Comparison of ENCODE assay signal across 17 cellular contexts in the genomic region with DNA sequence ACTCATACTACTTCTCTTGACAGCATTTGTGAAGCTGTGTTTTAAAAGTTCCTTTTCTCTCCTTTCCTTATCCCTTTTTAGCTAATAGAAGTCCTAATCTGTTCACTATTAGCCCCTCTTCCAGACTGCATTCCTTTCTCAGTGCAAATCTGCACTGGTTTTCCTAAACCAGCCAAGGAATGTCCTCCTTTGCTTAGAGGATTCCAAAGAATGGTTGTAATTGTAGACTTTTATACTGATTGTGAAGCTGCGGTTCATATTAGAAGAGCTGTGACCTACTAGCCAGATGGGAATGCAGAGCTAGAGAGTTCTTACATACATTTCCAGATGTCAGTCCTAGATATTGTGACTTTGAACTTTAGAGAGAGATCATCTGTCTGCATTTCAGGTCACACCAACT.
DNase-seq lines count a peak whose midpoint lies in the region; ATAC-seq and TF ChIP-seq lines count a peak whose summit lies in the region.
"Had no signal": no experiment of that assay in that cellular context is flagged by ENCODE, and none has a peak within 500 bp of the region (broad histone marks: within the 10 kb centered on the region; RNA-seq: fewer than 3 reads in every experiment).

No MANE protein-coding gene starts in this region.

- H3K27ac ChIP-seq in osteoblast (ENCODE audit: low read depth, low read length): no peak overlapping the region
- no peak overlapping the region for H3K27ac ChIP-seq in effector memory CD4-positive, alpha-beta T cell (ENCODE audit: insufficient read depth, low read length, poor library complexity, severe bottlenecking)
- H3K27ac ChIP-seq: BLaER1, esophagus squamous epithelium had no signal

- no peak overlapping the region for H3K4me3 Mint-ChIP-seq in naive thymus-derived CD8-positive, alpha-beta T cell
- H3K4me3 Mint-ChIP-seq: dendritic cell treated with granulocyte-macrophage colony-stimulating factor and Interleukin-4, amounts not matched to agents 40 ng/mL and 50 ng/mL, for 4 days; natural killer cell had no signal

- no peaks in the 10 kb centered on the region for H3K9me3 ChIP-seq in osteoblast (ENCODE audit: low read depth, low read length)
- H3K9me3 ChIP-seq in effector memory CD4-positive, alpha-beta T cell (ENCODE audit: control insufficient read depth, low read length): no peaks in the 10 kb centered on the region
- H3K9me3 ChIP-seq: BLaER1, esophagus squamous epithelium had no signal

- H3K4me2 ChIP-seq in osteoblast (ENCODE audit: insufficient read depth, low read length): no peak overlapping the region
- H3K4me2 ChIP-seq: BLaER1 had no signal

- no peaks in the 10 kb centered on the region for H3K9me3 Mint-ChIP-seq in naive thymus-derived CD8-positive, alpha-beta T cell
- H3K9me3 Mint-ChIP-seq: dendritic cell treated with granulocyte-macrophage colony-stimulating factor and Interleukin-4, amounts not matched to agents 40 ng/mL and 50 ng/mL, for 4 days; natural killer cell had no signal

- no peaks in the 10 kb centered on the region for H3K79me2 ChIP-seq in osteoblast (ENCODE audit: insufficient read depth, low read length)

- POLR2A ChIA-PET in naive thymus-derived CD8-positive, alpha-beta T cell (lab: Charles Lee): no interaction called here

- ATAC-seq in SK-N-SH treated with all-trans-retinoic acid at 6 μM for 48 hours (peak; percentile 59), GM18502 (IDR thresholded peaks at IDR 0.05; ENCODE audit: poor library complexity, unreplicated experiment) (no peak)
- ATAC-seq in naive thymus-derived CD8-positive, alpha-beta T cell: no peak
- ATAC-seq: natural killer cell, PC-3 had no signal

- no peaks in the 10 kb centered on the region for H3K27me3 ChIP-seq in osteoblast (ENCODE audit: insufficient read depth, low read length)
- H3K27me3 ChIP-seq in effector memory CD4-positive, alpha-beta T cell (replicated peaks; ENCODE audit: control insufficient read depth, insufficient read depth, low read length, poor library complexity, severe bottlenecking): no peaks in the 10 kb centered on the region
- H3K27me3 ChIP-seq: BLaER1, esophagus squamous epithelium had no signal

- H3K4me1 ChIP-seq in osteoblast (ENCODE audit: insufficient read depth, low read length): no peaks in the 10 kb centered on the region
- no peaks in the 10 kb centered on the region for H3K4me1 ChIP-seq in effector memory CD4-positive, alpha-beta T cell (ENCODE audit: control insufficient read depth, insufficient read depth, low read length, poor library complexity, severe bottlenecking)

- H2AFZ ChIP-seq in osteoblast (ENCODE audit: low read length): no peak overlapping the region

- TF ChIP-seq CTCF in fibroblast of mammary gland (conservative IDR thresholded peaks at IDR 0.05; ENCODE audit: control insufficient read depth, insufficient read depth, low read depth, low read length) (no peak), osteoblast (IDR thresholded peaks at IDR 0.05; ENCODE audit: extremely low read depth, low read depth, low read length) (no peak)

- H3K27ac Mint-ChIP-seq in naive thymus-derived CD8-positive, alpha-beta T cell: peak overlapping the region in 1 of 10 donors; percentile 26
- H3K27ac Mint-ChIP-seq: dendritic cell treated with granulocyte-macrophage colony-stimulating factor and Interleukin-4, amounts not matched to agents 40 ng/mL and 50 ng/mL, for 4 days; natural killer cell had no signal

- no peaks in the 10 kb centered on the region for H3K36me3 Mint-ChIP-seq in naive thymus-derived CD8-positive, alpha-beta T cell
- H3K36me3 Mint-ChIP-seq: natural killer cell had no signal

- peaks cover 0 to 14% (median 10%) of the 10 kb centered on the region in 4 donors for H3K4me1 Mint-ChIP-seq in naive thymus-derived CD8-positive, alpha-beta T cell

- H3K27me3 Mint-ChIP-seq in naive thymus-derived CD8-positive, alpha-beta T cell: peaks cover 0 to 15% (median 3%) of the 10 kb centered on the region in 5 donors
- H3K27me3 Mint-ChIP-seq: dendritic cell treated with granulocyte-macrophage colony-stimulating factor and Interleukin-4, amounts not matched to agents 40 ng/mL and 50 ng/mL, for 4 days had no signal

- no peaks in the 10 kb centered on the region for H4K20me1 ChIP-seq in osteoblast (ENCODE audit: insufficient read depth, low read length)
- H4K20me1 ChIP-seq: BLaER1 had no signal

- H3K36me3 ChIP-seq in osteoblast (ENCODE audit: insufficient read depth, low read length): no peaks in the 10 kb centered on the region
- no peaks in the 10 kb centered on the region for H3K36me3 ChIP-seq in effector memory CD4-positive, alpha-beta T cell (ENCODE audit: control insufficient read depth, insufficient read depth, low read length)
- H3K36me3 ChIP-seq: BLaER1, esophagus squamous epithelium had no signal

- H3K4me3 ChIP-seq in fibroblast of mammary gland (ENCODE audit: control insufficient read depth, low read depth, low read length) (no peak overlapping the region), osteoblast (ENCODE audit: insufficient read depth, low read length) (no peak overlapping the region)
- H3K4me3 ChIP-seq in effector memory CD4-positive, alpha-beta T cell (ENCODE audit: insufficient read depth, low read depth, low read length, poor library complexity, severe bottlenecking): no peak overlapping the region
- H3K4me3 ChIP-seq: BLaER1, esophagus squamous epithelium had no signal

- peak; percentile 33 for DNase-seq in EL
- peak; percentile 33 for DNase-seq in fibroblast of mammary gland (ENCODE audit: low read depth)
- DNase-seq in osteoblast (ENCODE audit: insufficient read length, low spot score, missing footprints): peak; percentile 62
- no peak for DNase-seq in Kasumi-1 (lab: John Stamatoyannopoulos, UW)
- DNase-seq in naive thymus-derived CD8-positive, alpha-beta T cell: no peak
- no peak for DNase-seq in effector memory CD4-positive, alpha-beta T cell
- DNase-seq: activated T-cell treated with anti-CD3 and anti-CD28 coated beads, Interleukin-2, amount 50 U/mL, for 48 hours; DMS53; esophagus squamous epithelium; natural killer cell; NCI-H446 treated with DMSO at 0.1 percent for 48 hours; PC-3; substantia nigra had no signal

TF ChIP-seq in SK-N-SH treated with all-trans-retinoic acid at 6 μM for 48 hours, 23 proteins besides CTCF, POLR2A, EP300 and RAD21:
- TF ChIP-seq, protein P1, sequence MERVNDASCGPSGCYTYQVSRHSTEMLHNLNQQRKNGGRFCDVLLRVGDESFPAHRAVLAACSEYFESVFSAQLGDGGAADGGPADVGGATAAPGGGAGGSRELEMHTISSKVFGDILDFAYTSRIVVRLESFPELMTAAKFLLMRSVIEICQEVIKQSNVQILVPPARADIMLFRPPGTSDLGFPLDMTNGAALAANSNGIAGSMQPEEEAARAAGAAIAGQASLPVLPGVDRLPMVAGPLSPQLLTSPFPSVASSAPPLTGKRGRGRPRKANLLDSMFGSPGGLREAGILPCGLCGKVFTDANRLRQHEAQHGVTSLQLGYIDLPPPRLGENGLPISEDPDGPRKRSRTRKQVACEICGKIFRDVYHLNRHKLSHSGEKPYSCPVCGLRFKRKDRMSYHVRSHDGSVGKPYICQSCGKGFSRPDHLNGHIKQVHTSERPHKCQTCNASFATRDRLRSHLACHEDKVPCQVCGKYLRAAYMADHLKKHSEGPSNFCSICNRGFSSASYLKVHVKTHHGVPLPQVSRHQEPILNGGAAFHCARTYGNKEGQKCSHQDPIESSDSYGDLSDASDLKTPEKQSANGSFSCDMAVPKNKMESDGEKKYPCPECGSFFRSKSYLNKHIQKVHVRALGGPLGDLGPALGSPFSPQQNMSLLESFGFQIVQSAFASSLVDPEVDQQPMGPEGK (CRISPR knock-in tag; IDR thresholded peaks at IDR 0.05; ENCODE audit: borderline replicate concordance): no peak

Comparison
In these comparisons a context has a peak if more than half of its experiments do, and no peak if none do; other contexts are left out.
1. DNase-seq: peak in EL (single experiment), fibroblast of mammary gland (single experiment) and osteoblast (single experiment); none in Kasumi-1 (0 of 2), naive thymus-derived CD8-positive, alpha-beta T cell (0 of 10) and effector memory CD4-positive, alpha-beta T cell (0 of 3).